ENCODE assay signal across 19 cellular contexts in the genomic region with DNA sequence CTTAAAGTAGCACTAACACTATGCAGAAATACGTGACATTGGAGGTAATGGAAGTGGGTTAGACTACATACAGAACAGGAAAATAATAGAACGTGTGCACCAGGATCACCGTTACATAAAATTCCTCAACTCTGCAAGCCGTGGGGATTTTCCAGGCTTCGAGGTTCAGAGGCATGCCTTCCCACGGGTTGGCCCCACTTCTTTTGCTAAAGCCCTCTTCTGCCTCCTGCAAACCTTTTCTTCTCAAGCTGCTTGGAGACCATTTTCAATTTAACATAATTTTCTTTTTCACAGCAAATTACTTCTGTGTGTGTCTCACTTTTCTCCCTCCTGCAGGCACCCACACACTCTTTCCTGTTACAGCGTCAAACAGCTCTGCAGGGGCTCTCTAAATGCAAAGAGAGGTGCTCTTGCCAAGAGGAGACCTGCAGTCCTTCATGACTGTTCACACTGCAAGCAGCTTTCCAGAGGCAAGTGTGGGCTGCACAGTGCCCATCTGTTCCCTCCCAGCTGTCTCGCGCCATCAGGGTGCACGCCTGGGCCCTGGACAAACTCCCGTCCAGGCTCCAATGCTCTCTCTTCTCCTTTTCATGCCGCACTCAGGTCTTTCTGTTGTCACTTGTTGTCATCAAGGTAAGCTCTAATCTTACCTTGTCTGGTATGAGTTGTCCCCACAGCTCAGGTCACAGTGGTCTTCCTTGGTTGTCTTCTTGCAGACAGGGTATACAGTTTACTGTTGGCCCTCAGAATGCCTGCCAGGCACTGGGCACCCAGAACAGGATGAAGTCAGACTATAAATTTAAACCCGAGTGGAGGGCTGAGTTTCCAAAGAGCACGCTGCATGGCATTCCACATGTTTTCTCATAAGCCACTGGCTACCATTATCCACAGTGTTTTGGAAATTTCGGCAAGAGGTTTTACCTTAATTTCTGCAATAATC.
DNase-seq lines count a peak whose midpoint lies in the region; ATAC-seq and TF ChIP-seq lines count a peak whose summit lies in the region.
"Had no signal": no experiment of that assay in that cellular context is flagged by ENCODE, and none has a peak within 500 bp of the region (broad histone marks: within the 10 kb centered on the region; RNA-seq: fewer than 3 reads in every experiment).

No MANE protein-coding gene starts in this region.

- intact Hi-C loops in natural killer cell (cut with micrococcal nuclease) = no loop called here

- H3K4me3 Mint-ChIP-seq in natural killer cell = peak overlapping the region; percentile 58
- no peak overlapping the region for H3K4me3 Mint-ChIP-seq in natural killer cell treated with Interleukin-12 subunit alpha and Interleukin-12 subunit beta and Interleukin-15 and Interleukin-18, amount 100 ng/mL, for 72 hours
- H3K4me3 Mint-ChIP-seq: GM23338, IgD-negative memory B cell had no signal

- no peak for TF ChIP-seq CTCF in natural killer cell (IDR thresholded peaks at IDR 0.05)

- H3K27me3 Mint-ChIP-seq in natural killer cell (ENCODE audit: low read depth in 2 of 2) = peaks cover 0 to 11% of the 10 kb centered on the region in 2 donors
- H3K27me3 Mint-ChIP-seq in natural killer cell treated with Interleukin-12 subunit alpha and Interleukin-12 subunit beta and Interleukin-15 and Interleukin-18, amount 100 ng/mL, for 72 hours = no peaks in the 10 kb centered on the region

- DNase-seq in natural killer cell (no peak), NCI-H446 (lab: John Stamatoyannopoulos, UW) (peak; percentile 3 to 48), inferior parietal cortex (ENCODE audit: extremely low spot score) (peak; percentile 52)
- DNase-seq in natural killer cell treated with Interleukin-12 subunit alpha and Interleukin-12 subunit beta and Interleukin-15 and Interleukin-18, amount 100 ng/mL, for 72 hours (ENCODE audit: low spot score) = no peak
- no peak for DNase-seq in stimulated activated naive CD8-positive, alpha-beta T cell treated with anti-CD3 and anti-CD28 coated beads, Interleukin-15, Interleukin-2, amounts not matched to agents 100 U/mL and 50 U/mL, for 24 hours
- DNase-seq: AML-193, GDM1, Karpas-422, NCI-H1436, NCI-H2029 treated with DMSO at 0.1 percent for 48 hours, NCI-H510A, NCI-H82, SIG-M5 had no signal

- peak overlapping the region in 1 of 2 donors; percentile 57 for H3K27ac Mint-ChIP-seq in natural killer cell
- peak overlapping the region in 1 of 2 donors; percentile 9 for H3K27ac Mint-ChIP-seq in natural killer cell treated with Interleukin-12 subunit alpha and Interleukin-12 subunit beta and Interleukin-15 and Interleukin-18, amount 100 ng/mL, for 72 hours
- H3K27ac Mint-ChIP-seq: GM23338, IgD-negative memory B cell had no signal

- H3K4me1 Mint-ChIP-seq in natural killer cell = peaks cover 62 to 66% of the 10 kb centered on the region in 2 donors
- H3K4me1 Mint-ChIP-seq in natural killer cell treated with Interleukin-12 subunit alpha and Interleukin-12 subunit beta and Interleukin-15 and Interleukin-18, amount 100 ng/mL, for 72 hours (ENCODE audit: low read depth in 2 of 2) = peaks cover 48 to 71% of the 10 kb centered on the region in 2 donors

- ATAC-seq in natural killer cell = no peak
- no peak for ATAC-seq in natural killer cell treated with Interleukin-12 subunit alpha and Interleukin-12 subunit beta and Interleukin-15 and Interleukin-18, amount 100 ng/mL, for 72 hours
- ATAC-seq in GM21360 (IDR thresholded peaks at IDR 0.05; ENCODE audit: unreplicated experiment) = no peak
- no peak for ATAC-seq in GM21723 (IDR thresholded peaks at IDR 0.05; ENCODE audit: unreplicated experiment)
- no peak for ATAC-seq in stimulated activated naive CD8-positive, alpha-beta T cell treated with anti-CD3 and anti-CD28 coated beads, Interleukin-15, Interleukin-2, amounts not matched to agents 100 U/mL and 50 U/mL, for 24 hours
- ATAC-seq: GM23338, HCT116, SK-N-SH treated with all-trans-retinoic acid at 6 μM for 48 hours had no signal

- H3K9me3 Mint-ChIP-seq in natural killer cell = no peaks in the 10 kb centered on the region
- peaks cover 5% of the 10 kb centered on the region for H3K9me3 Mint-ChIP-seq in natural killer cell treated with Interleukin-12 subunit alpha and Interleukin-12 subunit beta and Interleukin-15 and Interleukin-18, amount 100 ng/mL, for 72 hours
- H3K9me3 Mint-ChIP-seq: GM23338 had no signal

- H3K36me3 Mint-ChIP-seq in natural killer cell = no peaks in the 10 kb centered on the region
- no peaks in the 10 kb centered on the region for H3K36me3 Mint-ChIP-seq in natural killer cell treated with Interleukin-12 subunit alpha and Interleukin-12 subunit beta and Interleukin-15 and Interleukin-18, amount 100 ng/mL, for 72 hours
- H3K36me3 Mint-ChIP-seq: IgD-negative memory B cell had no signal

Comparison
In these comparisons a context has a peak if more than half of its experiments do, and no peak if none do; other contexts are left out.
1. DNase-seq: peak in NCI-H446 (2 of 2) and inferior parietal cortex (single experiment); none in natural killer cell (single experiment), natural killer cell treated with Interleukin-12 subunit alpha and Interleukin-12 subunit beta and Interleukin-15 and Interleukin-18, amount 100 ng/mL, for 72 hours (single experiment) and stimulated activated naive CD8-positive, alpha-beta T cell treated with anti-CD3 and anti-CD28 coated beads, Interleukin-15, Interleukin-2, amounts not matched to agents 100 U/mL and 50 U/mL, for 24 hours (single experiment).